Comparison of ENCODE assay signal across 9 cellular contexts in genomic region chr9:130010151-130010988, GRCh38. TPM values are rescaled to one million over a fixed set of nuclear protein-coding genes. Genes with fewer than 3 reads are reported as not detected.
DNase-seq lines count a peak whose midpoint lies in the region; ATAC-seq, FAIRE-seq and TF ChIP-seq lines count a peak whose summit lies in the region.
"Had no signal": no experiment of that assay in that cellular context is flagged by ENCODE, and none has a peak within 500 bp of the region (broad histone marks: within the 10 kb centered on the region; RNA-seq: fewer than 3 reads in every experiment).

No MANE protein-coding gene starts in this region.

- H3K27me3 Mint-ChIP-seq in activated naive CD8-positive, alpha-beta T cell treated with anti-CD3 and anti-CD28 coated beads for 36 hours, result no peaks in the 10 kb centered on the region
- no peaks in the 10 kb centered on the region for H3K27me3 Mint-ChIP-seq in stimulated activated memory B cell treated with anti-CD40 and anti-IgM and Interleukin-4, amounts not matched to agents 10 μg/mL and 1 μg/mL and 100 μg/mL, for 72 hours
- no peaks in the 10 kb centered on the region for H3K27me3 Mint-ChIP-seq in osteocyte (ENCODE audit: unreplicated experiment)

- no peak for DNase-seq in GM19239 (ENCODE audit: insufficient read length, low spot score)
- peak; percentile 7 for DNase-seq in MV-4-11 (lab: John Stamatoyannopoulos, UW)
- peak; percentile 47 for DNase-seq in activated naive CD8-positive, alpha-beta T cell treated with anti-CD3 and anti-CD28 coated beads for 36 hours
- no peak for DNase-seq in D721Med (ENCODE audit: insufficient read length, low spot score)
- DNase-seq in DMS53 treated with DMSO at 0.1 percent for 48 hours (lab: John Stamatoyannopoulos, UW; ENCODE audit: unreplicated experiment), result no peak
- no peak for DNase-seq in NCI-H2171 (lab: John Stamatoyannopoulos, UW)
- DNase-seq in osteocyte (ENCODE audit: extremely low spot score, unreplicated experiment), result no peak
- DNase-seq: NK-92 treated with Interleukin-12 subunit alpha and Interleukin-12 subunit beta, amount 100 ng/mL, for 24 hours had no signal

- H3K27ac Mint-ChIP-seq in activated naive CD8-positive, alpha-beta T cell treated with anti-CD3 and anti-CD28 coated beads for 36 hours, result peak overlapping the region; percentile 90
- H3K27ac Mint-ChIP-seq in stimulated activated memory B cell treated with anti-CD40 and anti-IgM and Interleukin-4, amounts not matched to agents 10 μg/mL and 1 μg/mL and 100 μg/mL, for 72 hours, result peak overlapping the region; percentile 94
- H3K27ac Mint-ChIP-seq in osteocyte (ENCODE audit: unreplicated experiment), result no peak overlapping the region

- H3K4me3 Mint-ChIP-seq in activated naive CD8-positive, alpha-beta T cell treated with anti-CD3 and anti-CD28 coated beads for 36 hours, result peak overlapping the region; percentile 27
- H3K4me3 Mint-ChIP-seq in stimulated activated memory B cell treated with anti-CD40 and anti-IgM and Interleukin-4, amounts not matched to agents 10 μg/mL and 1 μg/mL and 100 μg/mL, for 72 hours, result peak overlapping the region; percentile 40
- no peak overlapping the region for H3K4me3 Mint-ChIP-seq in osteocyte (ENCODE audit: unreplicated experiment)

- H3K4me1 Mint-ChIP-seq in activated naive CD8-positive, alpha-beta T cell treated with anti-CD3 and anti-CD28 coated beads for 36 hours, result peaks cover 68% of the 10 kb centered on the region
- peaks cover 83% of the 10 kb centered on the region for H3K4me1 Mint-ChIP-seq in stimulated activated memory B cell treated with anti-CD40 and anti-IgM and Interleukin-4, amounts not matched to agents 10 μg/mL and 1 μg/mL and 100 μg/mL, for 72 hours
- H3K4me1 Mint-ChIP-seq in osteocyte (ENCODE audit: unreplicated experiment), result peaks cover 16% of the 10 kb centered on the region

- TF ChIP-seq CTCF in D721Med (IDR thresholded peaks at IDR 0.05; ENCODE audit: insufficient read depth, missing control alignments), result no peak
- no peak for TF ChIP-seq CTCF in osteocyte (IDR thresholded peaks at IDR 0.05)

- H3K9me3 Mint-ChIP-seq in activated naive CD8-positive, alpha-beta T cell treated with anti-CD3 and anti-CD28 coated beads for 36 hours, result peaks cover 6% of the 10 kb centered on the region
- H3K9me3 Mint-ChIP-seq in stimulated activated memory B cell treated with anti-CD40 and anti-IgM and Interleukin-4, amounts not matched to agents 10 μg/mL and 1 μg/mL and 100 μg/mL, for 72 hours, result no peaks in the 10 kb centered on the region
- H3K9me3 Mint-ChIP-seq in osteocyte (ENCODE audit: unreplicated experiment), result no peaks in the 10 kb centered on the region

- FAIRE-seq in GM19239 (lab: Jason Lieb, UNC) (peak; percentile 89), D721Med (lab: Jason Lieb, UNC) (no peak)

- H3K36me3 Mint-ChIP-seq in activated naive CD8-positive, alpha-beta T cell treated with anti-CD3 and anti-CD28 coated beads for 36 hours, result peaks cover 61% of the 10 kb centered on the region
- peaks cover 35% of the 10 kb centered on the region for H3K36me3 Mint-ChIP-seq in stimulated activated memory B cell treated with anti-CD40 and anti-IgM and Interleukin-4, amounts not matched to agents 10 μg/mL and 1 μg/mL and 100 μg/mL, for 72 hours
- peaks cover 6% of the 10 kb centered on the region for H3K36me3 Mint-ChIP-seq in osteocyte (ENCODE audit: unreplicated experiment)

- peak; percentile 86 for ATAC-seq in stimulated activated memory B cell treated with anti-CD40 and anti-IgM and Interleukin-4, amounts not matched to agents 10 μg/mL and 1 μg/mL and 100 μg/mL, for 72 hours

RNA-seq across cellular contexts. Expression of gene FNBP1, which starts 32.6 kb away (rescaled TPM):
- 100 to 1,000 TPM; 198 TPM for total RNA-seq in activated naive CD8-positive, alpha-beta T cell treated with anti-CD3 and anti-CD28 coated beads for 36 hours
- 62.2 and 63.0 TPM in 2 replicates for total RNA-seq in osteocyte

RNA-seq across cellular contexts. Expression of gene GPR107, which starts 43.3 kb away (rescaled TPM):
- 10 to 100 TPM; 17.7 to 19.4 TPM for total RNA-seq in activated naive CD8-positive, alpha-beta T cell treated with anti-CD3 and anti-CD28 coated beads for 36 hours
- total RNA-seq in osteocyte, result 57.0 and 60.7 TPM in 2 replicates

Comparison
In these comparisons a context has a peak if more than half of its experiments do, and no peak if none do; other contexts are left out.
1. DNase-seq: peak in MV-4-11 (single experiment) and activated naive CD8-positive, alpha-beta T cell treated with anti-CD3 and anti-CD28 coated beads for 36 hours (single experiment); none in GM19239 (single experiment), D721Med (single experiment), DMS53 treated with DMSO at 0.1 percent for 48 hours (single experiment), NCI-H2171 (single experiment) and osteocyte (single experiment).